In the genomic region with DNA sequence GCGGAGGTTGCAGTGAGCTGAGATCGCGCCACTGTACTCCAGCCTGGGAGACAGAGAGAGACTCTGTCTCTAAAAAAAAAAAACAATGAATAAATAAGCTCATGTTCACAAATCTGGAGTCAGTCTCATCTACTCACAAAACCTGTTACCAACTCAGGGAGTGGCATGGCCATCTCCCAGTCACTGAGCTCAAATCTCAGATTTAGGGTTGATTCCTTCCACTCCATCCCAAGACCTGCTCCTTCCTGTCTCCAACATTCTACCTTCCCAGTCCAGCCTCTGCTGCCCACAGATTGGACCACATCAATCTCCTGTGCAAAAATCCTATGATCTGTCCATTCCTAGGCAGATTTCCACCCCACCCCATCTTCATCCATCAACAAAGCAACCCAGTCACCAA, we compare ENCODE assay signal across 12 cellular contexts. TPM values are rescaled to one million over a fixed set of nuclear protein-coding genes. Genes with fewer than 3 reads are reported as not detected.
DNase-seq lines count a peak whose midpoint lies in the region; ATAC-seq and TF ChIP-seq lines count a peak whose summit lies in the region.
"Had no signal": no experiment of that assay in that cellular context is flagged by ENCODE, and none has a peak within 500 bp of the region (broad histone marks: within the 10 kb centered on the region; RNA-seq: fewer than 3 reads in every experiment).

No MANE protein-coding gene starts in this region.

- H3K36me3 ChIP-seq in A673 (ENCODE audit: insufficient read depth, low read length, poor library complexity, severe bottlenecking) = peaks cover 20% of the 10 kb centered on the region
- H3K36me3 ChIP-seq in muscle layer of colon (ENCODE audit: insufficient read depth, low read length) = peaks cover 11% of the 10 kb centered on the region

- no peak for ATAC-seq in GM21360 (IDR thresholded peaks at IDR 0.05; ENCODE audit: unreplicated experiment)
- ATAC-seq in GM18517 (IDR thresholded peaks at IDR 0.05; ENCODE audit: unreplicated experiment) = no peak
- no peak for ATAC-seq in HG02981 (IDR thresholded peaks at IDR 0.05; ENCODE audit: unreplicated experiment)
- ATAC-seq: activated T-cell treated with anti-CD3 and anti-CD28 coated beads, Interleukin-2, amount 50 U/mL, for 4 hours had no signal

- no peaks in the 10 kb centered on the region for H3K27me3 ChIP-seq in A673 (replicated peaks; ENCODE audit: insufficient read depth, low read depth, low read length, poor library complexity)
- H3K27me3 ChIP-seq in muscle layer of colon (ENCODE audit: control insufficient read depth in 1 of 2, insufficient read depth in 2 of 2, low read length in 2 of 2) = no peaks in the 10 kb centered on the region
- H3K27me3 ChIP-seq: testis had no signal

- H3K4me1 ChIP-seq in A673 (ENCODE audit: insufficient read depth, low read length, poor library complexity, severe bottlenecking) (peaks cover 6% of the 10 kb centered on the region), muscle layer of colon (ENCODE audit: insufficient read depth, low read length) (peaks cover 31% of the 10 kb centered on the region)

- intact Hi-C loops in A673 (cut with micrococcal nuclease; ENCODE audit: unreplicated experiment) = loop anchor here (10.0 kb wide), 1 partner anchor 368 kb away; a partner anchor contains a TSS

- peak; percentile 33 for TF ChIP-seq POLR2A in GM18951 (IDR thresholded peaks at IDR 0.05; ENCODE audit: extremely low read depth, insufficient read depth, insufficient read length)

- POLR2A ChIA-PET in A673 (lab: Charles Lee; ENCODE audit: low non-redundant PET) = interaction anchor here (0.7 kb wide), 1 partner anchor 1535 kb away, joined by 9 read pairs; no protein-coding TSS in a partner anchor

- no peak for TF ChIP-seq CTCF in A673 (conservative IDR thresholded peaks at IDR 0.05; ENCODE audit: low read depth, low read length)
- TF ChIP-seq CTCF in choroid plexus epithelial cell (conservative IDR thresholded peaks at IDR 0.05; ENCODE audit: low read depth, low read length) = no peak

- no TSS peak for BruUV-seq in A673 (replicated peaks; lab: Mats Ljungman, UMichigan)

- H3K9me3 ChIP-seq in A673 (ENCODE audit: low read depth, low read length, poor library complexity, severe bottlenecking) (no peaks in the 10 kb centered on the region), muscle layer of colon (ENCODE audit: low read length) (no peaks in the 10 kb centered on the region)
- H3K9me3 ChIP-seq: testis had no signal

- in situ Hi-C loops in GM18951 (cut with MboI; ENCODE audit: low sequenced_read_pairs, unreplicated experiment) = no loop called here

- H3K9ac ChIP-seq in muscle layer of colon (ENCODE audit: low read length) = peak overlapping the region; percentile 95

- no peak for DNase-seq in A673 (ENCODE audit: low spot score)
- DNase-seq in choroid plexus epithelial cell (ENCODE audit: low read depth) = no peak
- no peak for DNase-seq in activated T-cell treated with anti-CD3 and anti-CD28 coated beads, Interleukin-2, amount 50 U/mL, for 1 hour
- DNase-seq: activated T-cell treated with anti-CD3 and anti-CD28 coated beads, Interleukin-2, amount 50 U/mL, for 4 hours; naive B cell; NCI-H2029 treated with DMSO at 0.1 percent for 48 hours; testis had no signal

- H3K4me3 ChIP-seq in A673 (ENCODE audit: low read depth, low read length, poor library complexity, severe bottlenecking) (peak overlapping the region; percentile 81), choroid plexus epithelial cell (ENCODE audit: low read depth, low read length) (peak overlapping the region; percentile 95), muscle layer of colon (ENCODE audit: low read depth in 1 of 2, low read length in 2 of 2) (peak overlapping the region; percentile 88 to 100)

- no peak overlapping the region for H3K27ac ChIP-seq in A673 (ENCODE audit: low read depth, low read length, poor library complexity, severe bottlenecking)
- H3K27ac ChIP-seq in muscle layer of colon (ENCODE audit: low read depth, low read length) = no peak overlapping the region
- H3K27ac ChIP-seq: testis had no signal

- CTCF ChIA-PET in A673 (lab: Charles Lee) = interaction anchor here (0.7 kb wide), 1 partner anchor 332 kb away, joined by 5 read pairs; no protein-coding TSS in a partner anchor

RNA-seq across cellular contexts. Expression of a gene that starts 1.6 kb away (rescaled TPM):
- 69.5 and 76.5 TPM in 2 replicates for total RNA-seq in A673 (2021)
